Comparison of ENCODE assay signal across 8 cellular contexts in the genomic region with DNA sequence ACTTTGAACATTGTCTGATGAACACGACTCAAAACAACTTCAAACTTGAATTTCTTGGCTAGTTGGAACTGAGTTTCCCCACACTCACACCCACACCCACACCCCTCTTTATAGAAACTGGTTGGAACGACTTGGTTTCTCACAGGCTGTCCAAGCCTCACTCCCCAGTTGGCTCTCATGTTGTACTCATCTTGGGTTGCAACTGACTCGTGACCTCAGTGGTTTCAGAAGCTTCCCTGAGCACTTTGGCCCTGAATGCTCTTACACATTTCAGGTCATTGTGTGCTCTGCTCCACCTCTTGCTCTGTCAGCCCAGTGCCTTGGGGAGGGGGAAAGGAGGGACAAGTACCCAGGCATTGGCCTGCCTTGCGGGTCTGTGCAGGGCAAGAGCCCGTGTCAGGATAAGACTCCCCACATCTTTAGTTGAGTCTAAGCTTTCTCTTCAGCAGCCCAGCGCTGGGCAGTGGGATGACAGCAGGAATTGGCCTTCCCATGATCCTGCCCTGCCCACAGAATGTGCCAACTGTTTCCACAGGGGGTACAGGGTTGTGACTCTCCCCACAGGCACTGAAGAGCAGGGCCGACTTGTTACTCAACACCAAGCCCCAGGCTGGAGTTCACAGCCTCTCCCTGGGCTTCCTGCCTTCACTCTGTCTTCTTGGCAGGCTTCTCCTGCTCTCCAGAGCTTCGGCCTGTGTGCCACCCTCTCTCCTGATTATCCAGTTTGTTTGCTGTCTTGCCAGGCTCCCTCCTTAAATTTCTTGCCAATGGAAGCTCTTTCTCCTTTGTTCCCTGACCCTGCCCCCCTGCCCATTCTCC.
DNase-seq lines count a peak whose midpoint lies in the region; ATAC-seq and TF ChIP-seq lines count a peak whose summit lies in the region.

No MANE protein-coding gene starts in this region.

- ATAC-seq in gastrocnemius medialis (peak; percentile 91 to 96), GM21825 (IDR thresholded peaks at IDR 0.05; ENCODE audit: unreplicated experiment) (no peak), HG03196 (IDR thresholded peaks at IDR 0.05; ENCODE audit: unreplicated experiment) (no peak)

- H3K27ac ChIP-seq in RWPE1 (peak overlapping the region; percentile 68), gastrocnemius medialis (peak overlapping the region; percentile 91 to 95 (median 94))

- TF ChIP-seq POLR2A in gastrocnemius medialis (IDR thresholded peaks at IDR 0.05), result peak; percentile 50 to 57

- CTCF ChIA-PET in RWPE1 (lab: Yijun Ruan, JAX), result interaction anchor here (0.7 kb wide), 1 partner anchor 45 kb away, joined by 4 read pairs; no protein-coding TSS in a partner anchor

- peak overlapping the region in 3 of 4 donors; percentile 21 to 47 (median 27) for H3K4me3 ChIP-seq in gastrocnemius medialis

- no peak for TF ChIP-seq CTCF in RWPE1 (conservative IDR thresholded peaks at IDR 0.05; ENCODE audit: low read depth)
- no peak for TF ChIP-seq CTCF in gastrocnemius medialis (IDR thresholded peaks at IDR 0.05 in 4 of 5, conservative IDR thresholded peaks at IDR 0.05 in 1 of 5)

- in situ Hi-C loops in gastrocnemius medialis (cut with MboI; ENCODE audit: low sequenced_read_pairs in 4 of 4), result no loop called here

- peak in 2 of 3 donors; percentile 7 to 31 for DNase-seq in stimulated activated CD4-positive, alpha-beta T cell treated with anti-CD3 and anti-CD28 coated beads, Interleukin-12 subunit alpha, Interleukin-12 subunit beta, amount 100 ng/mL, for 48 hours (ENCODE audit: low read depth in 2 of 3, low spot score in 1 of 3)
- no peak for DNase-seq in stimulated activated CD4-positive, alpha-beta T cell treated with anti-CD3 and anti-CD28 coated beads, Interleukin-4, amount 100 ng/mL, for 1 hour
- DNase-seq in RWPE1 (ENCODE audit: low spot score) (no peak), fibroblast of gingiva (ENCODE audit: low read depth) (peak; percentile 95), gastrocnemius medialis (peak; percentile 91 to 97), glomerular visceral epithelial cell (ENCODE audit: extremely low spot score) (no peak)

- POLR2A ChIA-PET in RWPE1 (lab: Yijun Ruan, JAX; ENCODE audit: low non-redundant PET), result no interaction called here

- H3K9me3 ChIP-seq in gastrocnemius medialis, result no peaks in the 10 kb centered on the region

- no peaks in the 10 kb centered on the region for H3K27me3 ChIP-seq in gastrocnemius medialis

- intact Hi-C loops in gastrocnemius medialis (cut with DNase I; ENCODE audit: low total_unique reads), result loop anchor here (2.0 kb wide), 4 partner anchors 23 to 287 kb away; a partner anchor contains a TSS

- H3K4me1 ChIP-seq in gastrocnemius medialis, result peaks cover 22 to 27% of the 10 kb centered on the region in 2 donors

- no peaks in the 10 kb centered on the region for H3K36me3 ChIP-seq in gastrocnemius medialis

Comparison
In these comparisons a context has a peak if more than half of its experiments do, and no peak if none do; other contexts are left out.
1. DNase-seq: peak in stimulated activated CD4-positive, alpha-beta T cell treated with anti-CD3 and anti-CD28 coated beads, Interleukin-12 subunit alpha, Interleukin-12 subunit beta, amount 100 ng/mL, for 48 hours (2 of 3), fibroblast of gingiva (single experiment) and gastrocnemius medialis (2 of 2); none in stimulated activated CD4-positive, alpha-beta T cell treated with anti-CD3 and anti-CD28 coated beads, Interleukin-4, amount 100 ng/mL, for 1 hour (single experiment), RWPE1 (single experiment) and glomerular visceral epithelial cell (single experiment).
2. ATAC-seq: peak in gastrocnemius medialis (2 of 2); none in GM21825 (single experiment) and HG03196 (single experiment).